In the genomic region with DNA sequence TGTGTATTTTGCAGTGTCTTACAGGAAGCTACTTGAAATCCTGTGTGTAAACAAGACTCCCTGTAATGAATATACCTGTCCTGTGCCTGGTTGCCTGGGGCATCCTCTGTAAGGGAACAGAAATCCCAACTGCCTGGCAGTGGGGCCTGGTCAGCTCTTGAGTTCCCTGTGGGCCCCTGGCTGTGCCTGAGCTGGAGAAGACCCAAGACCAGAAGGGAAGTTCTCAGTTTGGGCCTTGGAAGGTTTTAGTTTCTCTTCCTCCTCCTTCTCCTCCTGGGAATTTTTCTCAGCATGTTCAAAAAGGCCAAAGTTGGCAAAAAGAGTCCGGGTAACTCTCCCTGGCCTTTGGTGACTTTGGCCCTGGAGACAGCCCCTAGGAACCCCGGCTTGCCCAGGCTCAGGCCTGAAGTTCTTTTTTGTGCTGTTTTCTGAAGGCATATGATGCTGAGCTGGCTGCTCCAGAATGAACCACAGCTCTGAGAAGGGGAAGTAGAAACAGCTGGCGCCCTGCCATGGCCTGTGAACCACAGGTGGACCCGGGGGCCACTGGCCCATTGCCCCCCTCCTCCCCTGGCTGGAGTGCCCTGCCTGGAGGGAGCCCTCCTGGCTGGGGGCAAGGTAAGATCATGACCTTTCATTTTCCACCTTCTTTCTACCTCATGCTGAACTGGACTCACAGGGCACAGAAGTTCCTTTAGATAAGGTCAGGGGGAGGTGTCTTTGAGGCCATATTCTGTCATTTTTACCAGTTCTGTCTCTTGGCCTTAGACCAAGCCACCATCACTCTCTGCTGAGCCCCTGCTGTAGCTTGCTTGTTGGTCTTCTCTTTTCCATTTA, we compare ENCODE assay signal across 1 cellular context.
TF ChIP-seq lines count a peak whose summit lies in the region.

No MANE protein-coding gene starts in this region.

TF ChIP-seq in GM23338, 12 proteins besides CTCF, POLR2A, EP300 and RAD21 (continued from another document):
- TF ChIP-seq, protein P1, sequence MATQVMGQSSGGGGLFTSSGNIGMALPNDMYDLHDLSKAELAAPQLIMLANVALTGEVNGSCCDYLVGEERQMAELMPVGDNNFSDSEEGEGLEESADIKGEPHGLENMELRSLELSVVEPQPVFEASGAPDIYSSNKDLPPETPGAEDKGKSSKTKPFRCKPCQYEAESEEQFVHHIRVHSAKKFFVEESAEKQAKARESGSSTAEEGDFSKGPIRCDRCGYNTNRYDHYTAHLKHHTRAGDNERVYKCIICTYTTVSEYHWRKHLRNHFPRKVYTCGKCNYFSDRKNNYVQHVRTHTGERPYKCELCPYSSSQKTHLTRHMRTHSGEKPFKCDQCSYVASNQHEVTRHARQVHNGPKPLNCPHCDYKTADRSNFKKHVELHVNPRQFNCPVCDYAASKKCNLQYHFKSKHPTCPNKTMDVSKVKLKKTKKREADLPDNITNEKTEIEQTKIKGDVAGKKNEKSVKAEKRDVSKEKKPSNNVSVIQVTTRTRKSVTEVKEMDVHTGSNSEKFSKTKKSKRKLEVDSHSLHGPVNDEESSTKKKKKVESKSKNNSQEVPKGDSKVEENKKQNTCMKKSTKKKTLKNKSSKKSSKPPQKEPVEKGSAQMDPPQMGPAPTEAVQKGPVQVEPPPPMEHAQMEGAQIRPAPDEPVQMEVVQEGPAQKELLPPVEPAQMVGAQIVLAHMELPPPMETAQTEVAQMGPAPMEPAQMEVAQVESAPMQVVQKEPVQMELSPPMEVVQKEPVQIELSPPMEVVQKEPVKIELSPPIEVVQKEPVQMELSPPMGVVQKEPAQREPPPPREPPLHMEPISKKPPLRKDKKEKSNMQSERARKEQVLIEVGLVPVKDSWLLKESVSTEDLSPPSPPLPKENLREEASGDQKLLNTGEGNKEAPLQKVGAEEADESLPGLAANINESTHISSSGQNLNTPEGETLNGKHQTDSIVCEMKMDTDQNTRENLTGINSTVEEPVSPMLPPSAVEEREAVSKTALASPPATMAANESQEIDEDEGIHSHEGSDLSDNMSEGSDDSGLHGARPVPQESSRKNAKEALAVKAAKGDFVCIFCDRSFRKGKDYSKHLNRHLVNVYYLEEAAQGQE (IDR thresholded peaks at IDR 0.05; ENCODE audit: unreplicated experiment): no peak
- TF ChIP-seq EZH2 (IDR thresholded peaks at IDR 0.05; ENCODE audit: low read depth, unreplicated experiment): no peak
- TF ChIP-seq CREB1 (CRISPR knock-in tag; IDR thresholded peaks at IDR 0.05; ENCODE audit: low read depth): no peak
- TF ChIP-seq, protein P2, sequence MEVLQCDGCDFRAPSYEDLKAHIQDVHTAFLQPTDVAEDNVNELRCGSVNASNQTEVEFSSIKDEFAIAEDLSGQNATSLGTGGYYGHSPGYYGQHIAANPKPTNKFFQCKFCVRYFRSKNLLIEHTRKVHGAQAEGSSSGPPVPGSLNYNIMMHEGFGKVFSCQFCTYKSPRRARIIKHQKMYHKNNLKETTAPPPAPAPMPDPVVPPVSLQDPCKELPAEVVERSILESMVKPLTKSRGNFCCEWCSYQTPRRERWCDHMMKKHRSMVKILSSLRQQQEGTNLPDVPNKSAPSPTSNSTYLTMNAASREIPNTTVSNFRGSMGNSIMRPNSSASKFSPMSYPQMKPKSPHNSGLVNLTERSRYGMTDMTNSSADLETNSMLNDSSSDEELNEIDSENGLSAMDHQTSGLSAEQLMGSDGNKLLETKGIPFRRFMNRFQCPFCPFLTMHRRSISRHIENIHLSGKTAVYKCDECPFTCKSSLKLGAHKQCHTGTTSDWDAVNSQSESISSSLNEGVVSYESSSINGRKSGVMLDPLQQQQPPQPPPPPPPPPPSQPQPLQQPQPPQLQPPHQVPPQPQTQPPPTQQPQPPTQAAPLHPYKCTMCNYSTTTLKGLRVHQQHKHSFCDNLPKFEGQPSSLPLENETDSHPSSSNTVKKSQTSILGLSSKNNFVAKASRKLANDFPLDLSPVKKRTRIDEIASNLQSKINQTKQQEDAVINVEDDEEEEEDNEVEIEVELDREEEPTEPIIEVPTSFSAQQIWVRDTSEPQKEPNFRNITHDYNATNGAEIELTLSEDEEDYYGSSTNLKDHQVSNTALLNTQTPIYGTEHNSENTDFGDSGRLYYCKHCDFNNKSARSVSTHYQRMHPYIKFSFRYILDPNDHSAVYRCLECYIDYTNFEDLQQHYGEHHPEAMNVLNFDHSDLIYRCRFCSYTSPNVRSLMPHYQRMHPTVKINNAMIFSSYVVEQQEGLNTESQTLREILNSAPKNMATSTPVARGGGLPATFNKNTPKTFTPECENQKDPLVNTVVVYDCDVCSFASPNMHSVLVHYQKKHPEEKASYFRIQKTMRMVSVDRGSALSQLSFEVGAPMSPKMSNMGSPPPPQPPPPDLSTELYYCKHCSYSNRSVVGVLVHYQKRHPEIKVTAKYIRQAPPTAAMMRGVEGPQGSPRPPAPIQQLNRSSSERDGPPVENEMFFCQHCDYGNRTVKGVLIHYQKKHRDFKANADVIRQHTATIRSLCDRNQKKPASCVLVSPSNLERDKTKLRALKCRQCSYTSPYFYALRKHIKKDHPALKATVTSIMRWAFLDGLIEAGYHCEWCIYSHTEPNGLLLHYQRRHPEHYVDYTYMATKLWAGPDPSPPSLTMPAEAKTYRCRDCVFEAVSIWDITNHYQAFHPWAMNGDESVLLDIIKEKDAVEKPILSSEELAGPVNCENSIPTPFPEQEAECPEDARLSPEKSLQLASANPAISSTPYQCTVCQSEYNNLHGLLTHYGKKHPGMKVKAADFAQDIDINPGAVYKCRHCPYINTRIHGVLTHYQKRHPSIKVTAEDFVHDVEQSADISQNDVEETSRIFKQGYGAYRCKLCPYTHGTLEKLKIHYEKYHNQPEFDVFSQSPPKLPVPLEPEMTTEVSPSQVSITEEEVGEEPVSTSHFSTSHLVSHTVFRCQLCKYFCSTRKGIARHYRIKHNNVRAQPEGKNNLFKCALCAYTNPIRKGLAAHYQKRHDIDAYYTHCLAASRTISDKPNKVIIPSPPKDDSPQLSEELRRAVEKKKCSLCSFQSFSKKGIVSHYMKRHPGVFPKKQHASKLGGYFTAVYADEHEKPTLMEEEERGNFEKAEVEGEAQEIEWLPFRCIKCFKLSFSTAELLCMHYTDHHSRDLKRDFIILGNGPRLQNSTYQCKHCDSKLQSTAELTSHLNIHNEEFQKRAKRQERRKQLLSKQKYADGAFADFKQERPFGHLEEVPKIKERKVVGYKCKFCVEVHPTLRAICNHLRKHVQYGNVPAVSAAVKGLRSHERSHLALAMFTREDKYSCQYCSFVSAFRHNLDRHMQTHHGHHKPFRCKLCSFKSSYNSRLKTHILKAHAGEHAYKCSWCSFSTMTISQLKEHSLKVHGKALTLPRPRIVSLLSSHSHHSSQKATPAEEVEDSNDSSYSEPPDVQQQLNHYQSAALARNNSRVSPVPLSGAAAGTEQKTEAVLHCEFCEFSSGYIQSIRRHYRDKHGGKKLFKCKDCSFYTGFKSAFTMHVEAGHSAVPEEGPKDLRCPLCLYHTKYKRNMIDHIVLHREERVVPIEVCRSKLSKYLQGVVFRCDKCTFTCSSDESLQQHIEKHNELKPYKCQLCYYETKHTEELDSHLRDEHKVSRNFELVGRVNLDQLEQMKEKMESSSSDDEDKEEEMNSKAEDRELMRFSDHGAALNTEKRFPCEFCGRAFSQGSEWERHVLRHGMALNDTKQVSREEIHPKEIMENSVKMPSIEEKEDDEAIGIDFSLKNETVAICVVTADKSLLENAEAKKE (CRISPR knock-in tag; IDR thresholded peaks at IDR 0.05): no peak
- no peak for TF ChIP-seq NANOG (IDR thresholded peaks at IDR 0.05; ENCODE audit: borderline replicate concordance)
